ENCODE assay signal across 19 cellular contexts in the genomic region with DNA sequence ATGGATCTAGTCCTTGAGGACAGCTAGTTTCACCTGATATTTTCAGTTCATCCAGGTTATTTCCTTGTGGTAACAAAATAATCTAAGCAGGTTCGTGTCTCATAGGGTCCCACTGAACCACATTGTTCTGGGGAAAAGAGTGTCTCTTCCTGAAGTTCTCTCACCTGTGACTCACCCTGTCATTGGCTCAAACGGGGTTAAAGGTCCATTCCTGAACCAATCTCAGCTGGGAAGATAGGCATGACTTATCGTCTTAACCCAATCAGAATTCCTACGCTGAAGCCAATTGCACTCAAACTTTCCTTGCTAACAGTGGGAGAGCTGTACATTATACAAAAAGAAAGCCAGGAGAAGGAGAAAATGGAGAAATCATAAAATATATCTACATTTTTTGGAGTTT.
A peak's percentile ranks its signal among the peaks of the same experiment; 100 is the strongest.
DNase-seq lines count a peak whose midpoint lies in the region; ATAC-seq, FAIRE-seq and TF ChIP-seq lines count a peak whose summit lies in the region.
"Had no signal": no experiment of that assay in that cellular context is flagged by ENCODE, and none has a peak within 500 bp of the region (broad histone marks: within the 10 kb centered on the region; RNA-seq: fewer than 3 reads in every experiment).

No MANE protein-coding gene starts in this region.

- TF ChIP-seq CTCF in 22Rv1 (IDR thresholded peaks at IDR 0.05) = no peak

- no peak for FAIRE-seq in small intestine (lab: Jason Lieb, UNC)
- FAIRE-seq: A204.1, GM12891, GM18507 had no signal

- DNase-seq in RKO (ENCODE audit: low spot score) = peak; percentile 0
- no peak for DNase-seq in left colon
- DNase-seq in small intestine = peak; percentile 53
- no peak for DNase-seq in cardiac septum (ENCODE audit: low spot score)
- DNase-seq: Caco-2; CD4-positive, CD25-positive, alpha-beta regulatory T cell; CD8-positive, alpha-beta T cell; DMS153; GF-D8; H9 had no signal

- intact Hi-C loops in left colon (cut with DNase I, micrococcal nuclease) (no loop called here), cardiac septum (cut with DNase I) (no loop called here)

- peak overlapping the region; percentile 54 for H3K27ac ChIP-seq in 22Rv1
- peak overlapping the region in 1 of 2 donors; percentile 3 for H3K27ac ChIP-seq in small intestine (ENCODE audit: low read depth in 1 of 2, low read length in 1 of 2)
- H3K27ac ChIP-seq: BLaER1, C4-2B had no signal

- no peaks in the 10 kb centered on the region for H3K9me3 ChIP-seq in small intestine (ENCODE audit: control insufficient read depth, low read depth)
- H3K9me3 ChIP-seq: BLaER1 had no signal

- WGBS in small intestine, 3 donors = 49 to 74% (median 59%) methylated on average over 4 of the region's 4 CpGs

- no peaks in the 10 kb centered on the region for H3K36me3 ChIP-seq in small intestine (ENCODE audit: control insufficient read depth in 2 of 2, insufficient read depth in 2 of 2, low read length in 2 of 2)
- H3K36me3 ChIP-seq: BLaER1 had no signal

- peak; percentile 30 for ATAC-seq in left colon
- no peak for ATAC-seq in HG02798 (IDR thresholded peaks at IDR 0.05; ENCODE audit: poor library complexity, unreplicated experiment)
- ATAC-seq: CD8-positive, alpha-beta T cell; GM23338; HCT116 had no signal

- H3K4me3 ChIP-seq in small intestine (ENCODE audit: low read depth in 1 of 2, low read length in 2 of 2) = no peak overlapping the region
- H3K4me3 ChIP-seq: BLaER1, GM23338 had no signal

- H3K4me1 ChIP-seq in small intestine (ENCODE audit: control insufficient read depth in 2 of 2, insufficient read depth in 1 of 2, low read depth in 1 of 2, low read length in 1 of 2) = peaks cover 0 to 2% of the 10 kb centered on the region in 2 donors
- H3K4me1 ChIP-seq: BLaER1, Caco-2 had no signal

- H3K27me3 ChIP-seq in small intestine (ENCODE audit: control insufficient read depth in 2 of 2, insufficient read depth in 2 of 2, low read length in 2 of 2) = no peaks in the 10 kb centered on the region
- H3K27me3 ChIP-seq: BLaER1 had no signal

Comparison
In these comparisons a context has a peak if more than half of its experiments do, and no peak if none do; other contexts are left out.
1. DNase-seq: peak in RKO (single experiment) and small intestine (single experiment); none in left colon (0 of 2) and cardiac septum (single experiment).